8 cellular contexts compared by ENCODE assay signal in the genomic region with DNA sequence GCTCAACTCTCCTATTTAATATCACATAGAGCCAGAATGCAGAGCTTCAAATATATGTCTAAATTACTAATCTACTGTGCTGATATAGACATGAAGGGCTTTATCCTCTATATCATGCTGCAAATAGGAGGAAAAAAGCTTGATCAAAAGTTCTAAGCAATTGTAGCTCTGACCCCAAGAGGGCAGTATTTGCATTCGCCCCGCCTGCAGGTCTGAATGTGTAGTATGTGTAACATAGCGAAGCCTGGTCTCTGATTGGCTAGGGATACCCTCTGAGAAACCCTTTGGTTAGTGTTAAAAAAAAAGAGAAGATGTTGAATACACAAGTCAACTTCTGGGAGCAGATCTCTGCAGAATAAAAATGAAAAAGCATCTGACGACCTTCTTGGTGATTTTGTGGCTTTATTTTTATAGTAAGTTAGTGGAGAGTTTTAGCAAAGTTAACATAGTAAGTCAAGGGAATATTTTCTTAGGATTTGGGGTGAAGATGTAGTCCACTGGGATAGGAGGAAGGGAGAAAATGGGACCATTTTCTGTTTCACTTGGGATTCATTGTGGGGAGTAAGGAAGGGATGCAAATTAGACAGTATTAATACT.
A peak's percentile ranks its signal among the peaks of the same experiment; 100 is the strongest.
DNase-seq lines count a peak whose midpoint lies in the region; ATAC-seq and TF ChIP-seq lines count a peak whose summit lies in the region.

No MANE protein-coding gene starts in this region.

- H3K4me3 Mint-ChIP-seq in type B pancreatic cell = no peak overlapping the region

- peak; percentile 73 for TF ChIP-seq CTCF in type B pancreatic cell (conservative IDR thresholded peaks at IDR 0.05)

- ATAC-seq in GM21423 (IDR thresholded peaks at IDR 0.05; ENCODE audit: unreplicated experiment) (no peak), HG02623 (IDR thresholded peaks at IDR 0.05; ENCODE audit: unreplicated experiment) (no peak)

- peak; percentile 7 for DNase-seq in NOMO-1 treated with DMSO at 0.1 percent for 48 hours (lab: John Stamatoyannopoulos, UW; ENCODE audit: unreplicated experiment)
- no peak for DNase-seq in NOMO-1 treated with dmso at 0.1 percent for 144 hours (lab: John Stamatoyannopoulos, UW; ENCODE audit: unreplicated experiment)
- peak; percentile 33 for DNase-seq in NCI-H226
- peak; percentile 16 for DNase-seq in activated T-cell treated with anti-CD3 and anti-CD28 coated beads for 1 hour (ENCODE audit: low read depth)
- DNase-seq in iPS DF 4.7 (ENCODE audit: extremely low read depth, low spot score) = peak; percentile 53
- no peak for DNase-seq in type B pancreatic cell (ENCODE audit: extremely low spot score, unreplicated experiment)

- no peak overlapping the region for H3K27ac Mint-ChIP-seq in type B pancreatic cell

- no peaks in the 10 kb centered on the region for H3K4me1 Mint-ChIP-seq in type B pancreatic cell (ENCODE audit: unreplicated experiment)

- H3K27me3 Mint-ChIP-seq in type B pancreatic cell = peaks cover 31% of the 10 kb centered on the region

- H3K36me3 Mint-ChIP-seq in type B pancreatic cell = no peaks in the 10 kb centered on the region

- no peaks in the 10 kb centered on the region for H3K9me3 Mint-ChIP-seq in type B pancreatic cell

Comparison
In these comparisons a context has a peak if more than half of its experiments do, and no peak if none do; other contexts are left out.
1. DNase-seq: peak in NOMO-1 treated with DMSO at 0.1 percent for 48 hours (single experiment), NCI-H226 (single experiment), activated T-cell treated with anti-CD3 and anti-CD28 coated beads for 1 hour (single experiment) and iPS DF 4.7 (single experiment); none in NOMO-1 treated with dmso at 0.1 percent for 144 hours (single experiment) and type B pancreatic cell (single experiment).